Comparison of ENCODE assay signal across 16 cellular contexts in the genomic region with DNA sequence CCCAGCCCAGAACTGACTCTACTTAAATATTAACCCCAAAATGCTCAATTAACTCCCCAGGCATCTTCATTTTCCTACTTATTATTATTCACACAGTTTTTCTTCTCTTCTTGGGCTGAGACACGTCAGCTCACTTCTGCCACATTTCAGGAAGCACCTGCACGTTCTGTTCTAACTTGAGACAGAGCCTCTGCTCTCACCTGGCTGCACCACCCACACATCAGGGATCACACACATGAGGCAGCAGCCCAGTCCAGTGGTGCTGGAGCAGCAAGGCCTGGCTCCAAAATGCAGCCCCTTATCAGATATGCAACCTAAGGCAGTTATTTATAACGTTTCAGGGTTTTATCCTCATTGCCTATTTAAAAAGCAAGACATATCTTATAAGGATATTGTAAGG.
A peak's percentile ranks its signal among the peaks of the same experiment; 100 is the strongest.
DNase-seq lines count a peak whose midpoint lies in the region; ATAC-seq and TF ChIP-seq lines count a peak whose summit lies in the region.
"Had no signal": no experiment of that assay in that cellular context is flagged by ENCODE, and none has a peak within 500 bp of the region (broad histone marks: within the 10 kb centered on the region; RNA-seq: fewer than 3 reads in every experiment).

No MANE protein-coding gene starts in this region.

- DNase-seq in Karpas-422, result no peak
- DNase-seq in OCI-LY7 (ENCODE audit: low spot score), result peak; percentile 82
- DNase-seq in stimulated activated naive B cell treated with anti-CD40 and anti-IgM and Interleukin-4, amounts not matched to agents 10 μg/mL and 1 μg/mL and 100 μg/mL, for 72 hours, result no peak
- no peak for DNase-seq in glutamatergic neuron
- DNase-seq in T-helper 1 cell, result no peak
- no peak for DNase-seq in immature natural killer cell
- no peak for DNase-seq in cerebellar cortex (ENCODE audit: low spot score)
- DNase-seq: Calu3; CD4-positive, alpha-beta memory T cell; DMS53; NCI-H1417 treated with DMSO at 0.1 percent for 48 hours; NCI-H2081; NCI-H524; T-cell had no signal

- H2AFZ ChIP-seq in Karpas-422 (ENCODE audit: low read length) (no peak overlapping the region), OCI-LY7 (ENCODE audit: low read length) (no peak overlapping the region)

- H3K9me3 Mint-ChIP-seq in stimulated activated naive B cell treated with anti-CD40 and anti-IgM and Interleukin-4, amounts not matched to agents 10 μg/mL and 1 μg/mL and 100 μg/mL, for 72 hours, result no peaks in the 10 kb centered on the region
- H3K9me3 Mint-ChIP-seq in glutamatergic neuron (ENCODE audit: unreplicated experiment), result no peaks in the 10 kb centered on the region
- H3K9me3 Mint-ChIP-seq in immature natural killer cell, result no peaks in the 10 kb centered on the region
- H3K9me3 Mint-ChIP-seq: T-cell had no signal

- no peak overlapping the region for H3K9ac ChIP-seq in Karpas-422 (ENCODE audit: low read length)

- H4K20me1 ChIP-seq in Karpas-422 (ENCODE audit: insufficient read depth, low read depth, low read length) (no peaks in the 10 kb centered on the region), OCI-LY7 (ENCODE audit: insufficient read depth, low read length) (no peaks in the 10 kb centered on the region)

- no peaks in the 10 kb centered on the region for H3K27me3 ChIP-seq in Karpas-422 (ENCODE audit: low read length)

- H3K36me3 ChIP-seq in Karpas-422 (ENCODE audit: insufficient read depth, low read length), result peaks cover 34% of the 10 kb centered on the region
- peaks cover 71% of the 10 kb centered on the region for H3K36me3 ChIP-seq in OCI-LY7 (ENCODE audit: insufficient read depth, low read length)

- H3K4me1 Mint-ChIP-seq in stimulated activated naive B cell treated with anti-CD40 and anti-IgM and Interleukin-4, amounts not matched to agents 10 μg/mL and 1 μg/mL and 100 μg/mL, for 72 hours, result peaks cover 49 to 72% of the 10 kb centered on the region in 2 donors
- H3K4me1 Mint-ChIP-seq in glutamatergic neuron (ENCODE audit: low read depth, unreplicated experiment) (no peaks in the 10 kb centered on the region), immature natural killer cell (no peaks in the 10 kb centered on the region)
- H3K4me1 Mint-ChIP-seq: CD4-positive, alpha-beta memory T cell; T-cell had no signal

- ATAC-seq in esophagus mucosa, result peak; percentile 50
- ATAC-seq in stimulated activated naive B cell treated with anti-CD40 and anti-IgM and Interleukin-4, amounts not matched to agents 10 μg/mL and 1 μg/mL and 100 μg/mL, for 72 hours (replicated peaks), result peak; percentile 84 to 86
- ATAC-seq: HepG2, T-cell had no signal

- peaks cover 96% of the 10 kb centered on the region for H3K4me1 ChIP-seq in Karpas-422 (ENCODE audit: low read length)
- H3K4me1 ChIP-seq in OCI-LY7 (ENCODE audit: insufficient read depth, low read length, poor library complexity, severe bottlenecking), result peaks cover 80% of the 10 kb centered on the region

- intact Hi-C loops in OCI-LY7 (cut with micrococcal nuclease; ENCODE audit: unreplicated experiment), result loop anchor here (5.0 kb wide), 1 partner anchor 321 kb away; a partner anchor contains a TSS

- H3K9me3 ChIP-seq in Karpas-422 (ENCODE audit: low read length) (no peaks in the 10 kb centered on the region), OCI-LY7 (ENCODE audit: low read length) (no peaks in the 10 kb centered on the region)

- H3K4me3 ChIP-seq in Karpas-422 (ENCODE audit: low read length) (no peak overlapping the region), OCI-LY7 (ENCODE audit: low read depth, low read length, poor library complexity, severe bottlenecking) (peak overlapping the region; percentile 26)

- peak overlapping the region; percentile 16 for H3K4me2 ChIP-seq in Karpas-422 (ENCODE audit: low read depth, low read length, poor library complexity, severe bottlenecking)
- H3K4me2 ChIP-seq in OCI-LY7 (ENCODE audit: low read length), result peak overlapping the region; percentile 61

- no peaks in the 10 kb centered on the region for H3K9me2 ChIP-seq in Karpas-422 (replicated peaks; ENCODE audit: insufficient read depth, low read length)
- no peaks in the 10 kb centered on the region for H3K9me2 ChIP-seq in OCI-LY7 (ENCODE audit: insufficient read depth, low read length)

- H3K27me3 Mint-ChIP-seq in stimulated activated naive B cell treated with anti-CD40 and anti-IgM and Interleukin-4, amounts not matched to agents 10 μg/mL and 1 μg/mL and 100 μg/mL, for 72 hours, result no peaks in the 10 kb centered on the region
- no peaks in the 10 kb centered on the region for H3K27me3 Mint-ChIP-seq in glutamatergic neuron (ENCODE audit: unreplicated experiment)
- H3K27me3 Mint-ChIP-seq in immature natural killer cell (ENCODE audit: low read depth in 3 of 3), result peaks cover 0 to 2% (median 1%) of the 10 kb centered on the region in 3 donors

- BruUV-seq in OCI-LY7 (replicated peaks; lab: Mats Ljungman, UMichigan), result no TSS peak

- no peak for TF ChIP-seq CTCF in OCI-LY7 (conservative IDR thresholded peaks at IDR 0.05; ENCODE audit: low read length)
- no peak for TF ChIP-seq CTCF in glutamatergic neuron (IDR thresholded peaks at IDR 0.05; ENCODE audit: partially characterized antibody, unreplicated experiment)

- POLR2A ChIA-PET in OCI-LY7 (lab: Charles Lee), result interaction anchor here (0.5 to 0.9 kb wide), 3 partner anchors 29 to 139 kb away, joined by 3 to 4 read pairs (median 3); no protein-coding TSS in a partner anchor

- peaks cover 16 to 36% of the 10 kb centered on the region in 2 donors for H3K36me3 Mint-ChIP-seq in stimulated activated naive B cell treated with anti-CD40 and anti-IgM and Interleukin-4, amounts not matched to agents 10 μg/mL and 1 μg/mL and 100 μg/mL, for 72 hours
- H3K36me3 Mint-ChIP-seq in glutamatergic neuron (ENCODE audit: unreplicated experiment), result no peaks in the 10 kb centered on the region
- no peaks in the 10 kb centered on the region for H3K36me3 Mint-ChIP-seq in immature natural killer cell
- H3K36me3 Mint-ChIP-seq: CD4-positive, alpha-beta memory T cell; T-cell had no signal

- H3K79me2 ChIP-seq in Karpas-422 (ENCODE audit: low read length) (peaks cover 96% of the 10 kb centered on the region), OCI-LY7 (ENCODE audit: insufficient read depth, low read depth, low read length) (peaks cover 97% of the 10 kb centered on the region)

- H3K27ac Mint-ChIP-seq in stimulated activated naive B cell treated with anti-CD40 and anti-IgM and Interleukin-4, amounts not matched to agents 10 μg/mL and 1 μg/mL and 100 μg/mL, for 72 hours, result no peak overlapping the region
- no peak overlapping the region for H3K27ac Mint-ChIP-seq in glutamatergic neuron (ENCODE audit: unreplicated experiment)
- no peak overlapping the region for H3K27ac Mint-ChIP-seq in immature natural killer cell
- H3K27ac Mint-ChIP-seq: CD4-positive, alpha-beta memory T cell; T-cell had no signal

- H3K27ac ChIP-seq in Karpas-422 (ENCODE audit: low read length) (peak overlapping the region; percentile 68), OCI-LY7 (ENCODE audit: low read depth, low read length, poor library complexity, severe bottlenecking) (peak overlapping the region; percentile 61)

- CTCF ChIA-PET in OCI-LY7 (lab: Charles Lee; ENCODE audit: unreplicated experiment), result no interaction called here

- peak overlapping the region in 1 of 2 donors; percentile 19 for H3K4me3 Mint-ChIP-seq in stimulated activated naive B cell treated with anti-CD40 and anti-IgM and Interleukin-4, amounts not matched to agents 10 μg/mL and 1 μg/mL and 100 μg/mL, for 72 hours
- no peak overlapping the region for H3K4me3 Mint-ChIP-seq in glutamatergic neuron (ENCODE audit: unreplicated experiment)
- no peak overlapping the region for H3K4me3 Mint-ChIP-seq in immature natural killer cell
- H3K4me3 Mint-ChIP-seq: CD4-positive, alpha-beta memory T cell; T-cell had no signal
